17 cellular contexts compared by ENCODE assay signal in the genomic region with DNA sequence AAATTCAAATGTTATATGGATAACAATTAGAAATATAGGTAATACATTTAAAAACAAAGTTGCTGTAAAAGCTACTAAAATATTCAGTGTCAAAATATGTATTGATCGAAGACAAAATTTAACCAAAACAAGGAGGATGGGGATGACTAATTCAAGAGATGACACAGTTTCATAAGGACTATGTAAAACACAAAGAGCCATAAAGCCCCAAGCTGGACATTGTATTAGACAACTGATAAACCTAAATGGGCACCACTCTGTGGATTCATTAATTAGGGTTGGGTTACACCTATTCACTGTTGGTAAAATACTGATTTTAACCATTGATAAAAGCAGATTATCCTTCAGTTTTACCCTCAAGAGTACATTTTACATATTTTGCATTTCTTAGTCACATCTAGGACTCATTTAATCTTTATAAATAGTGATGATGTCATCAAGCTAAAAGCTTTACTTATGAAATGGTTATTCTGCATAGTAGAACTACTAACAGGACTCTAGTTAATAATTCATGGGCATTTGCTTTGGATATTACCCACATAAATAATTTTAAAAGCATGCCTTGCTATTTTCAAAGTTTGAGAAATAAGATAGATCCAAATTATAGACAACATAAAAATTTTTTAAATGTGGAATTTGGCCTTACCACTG. TPM values are rescaled to one million over a fixed set of nuclear protein-coding genes. Genes with fewer than 3 reads are reported as not detected.
DNase-seq lines count a peak whose midpoint lies in the region; FAIRE-seq and TF ChIP-seq lines count a peak whose summit lies in the region.
"Had no signal": no experiment of that assay in that cellular context is flagged by ENCODE, and none has a peak within 500 bp of the region (broad histone marks: within the 10 kb centered on the region; RNA-seq: fewer than 3 reads in every experiment).

No MANE protein-coding gene starts in this region.

- H3K9me3 ChIP-seq in SU-DHL-6 (ENCODE audit: insufficient read depth, low read length) (no peaks in the 10 kb centered on the region), neutrophil (no peaks in the 10 kb centered on the region), suprapubic skin (no peaks in the 10 kb centered on the region)

- no peak for TF ChIP-seq POLR2A in suprapubic skin (IDR thresholded peaks at IDR 0.05)

- peaks cover 4% of the 10 kb centered on the region for H3K79me2 ChIP-seq in SU-DHL-6 (ENCODE audit: insufficient read depth, low read length)

- H3K9me2 ChIP-seq in SU-DHL-6 (replicated peaks; ENCODE audit: insufficient read depth, low read length): no peaks in the 10 kb centered on the region

- H2AFZ ChIP-seq in SU-DHL-6 (ENCODE audit: low read depth, low read length, severe bottlenecking): no peak overlapping the region
- H2AFZ ChIP-seq: GM23338 had no signal

- peak; percentile 71 for FAIRE-seq in GM19239 (lab: Jason Lieb, UNC)

- H3K27me3 ChIP-seq in SU-DHL-6 (ENCODE audit: low read length): no peaks in the 10 kb centered on the region
- H3K27me3 ChIP-seq in neutrophil: no peaks in the 10 kb centered on the region
- no peaks in the 10 kb centered on the region for H3K27me3 ChIP-seq in suprapubic skin
- H3K27me3 ChIP-seq: dorsolateral prefrontal cortex had no signal

- H3F3A ChIP-seq in SU-DHL-6 (ENCODE audit: insufficient read depth): 0 out of 2 replicates have a peak, but pooled peaks cover 15% of the 10 kb centered on the region

- no peaks in the 10 kb centered on the region for H4K20me1 ChIP-seq in SU-DHL-6 (ENCODE audit: low read depth, low read length)

- H3K4me3 Mint-ChIP-seq in T-helper 2 cell treated with Interferon-gamma antibody and Interleukin-4, amounts not matched to agents 5 μg/mL and 100 μg/mL, for 36 hours: no peak overlapping the region
- H3K4me3 Mint-ChIP-seq: GM23338 had no signal

- no peaks in the 10 kb centered on the region for H3K9me3 Mint-ChIP-seq in T-helper 2 cell treated with Interferon-gamma antibody and Interleukin-4, amounts not matched to agents 5 μg/mL and 100 μg/mL, for 36 hours
- H3K9me3 Mint-ChIP-seq: GM23338 had no signal

- H3K27ac ChIP-seq in SU-DHL-6 (ENCODE audit: low read depth, low read length): peak overlapping the region; percentile 57; the same call in 1 of the 2 replicates
- H3K27ac ChIP-seq in neutrophil: peak overlapping the region; percentile 87
- no peak overlapping the region for H3K27ac ChIP-seq in suprapubic skin
- H3K27ac ChIP-seq: 22Rv1, dorsolateral prefrontal cortex had no signal

- H3K27me3 Mint-ChIP-seq in T-helper 2 cell treated with Interferon-gamma antibody and Interleukin-4, amounts not matched to agents 5 μg/mL and 100 μg/mL, for 36 hours (ENCODE audit: low read depth): no peaks in the 10 kb centered on the region

- H3K4me1 Mint-ChIP-seq in T-helper 2 cell treated with Interferon-gamma antibody and Interleukin-4, amounts not matched to agents 5 μg/mL and 100 μg/mL, for 36 hours (ENCODE audit: low read depth): peaks cover 42% of the 10 kb centered on the region

- H3K36me3 ChIP-seq in SU-DHL-6 (ENCODE audit: low read length) (peaks cover 77% of the 10 kb centered on the region), neutrophil (peaks cover 99% of the 10 kb centered on the region), suprapubic skin (peaks cover 91% of the 10 kb centered on the region)

- no peak for TF ChIP-seq EP300 in suprapubic skin (IDR thresholded peaks at IDR 0.05)

- TF ChIP-seq CTCF in SU-DHL-6 (IDR thresholded peaks at IDR 0.05; ENCODE audit: insufficient read depth, low read length, poor library complexity, severe bottlenecking): no peak
- no peak for TF ChIP-seq CTCF in neutrophil (IDR thresholded peaks at IDR 0.05)
- no peak for TF ChIP-seq CTCF in suprapubic skin (IDR thresholded peaks at IDR 0.05)

- H3K9ac ChIP-seq in SU-DHL-6 (ENCODE audit: low read length): no peak overlapping the region

- H3K4me3 ChIP-seq in SU-DHL-6 (ENCODE audit: insufficient read depth, low read length, poor library complexity, severe bottlenecking) (no peak overlapping the region), neutrophil (ENCODE audit: low read depth in 1 of 2, low read length in 1 of 2) (no peak overlapping the region), suprapubic skin (no peak overlapping the region)
- H3K4me3 ChIP-seq: dorsolateral prefrontal cortex, GM23338 had no signal

- peaks cover 73% of the 10 kb centered on the region for H3K36me3 Mint-ChIP-seq in T-helper 2 cell treated with Interferon-gamma antibody and Interleukin-4, amounts not matched to agents 5 μg/mL and 100 μg/mL, for 36 hours (ENCODE audit: low read depth)

- no peak overlapping the region for H3K4me2 ChIP-seq in SU-DHL-6 (ENCODE audit: low read depth, low read length, poor library complexity, severe bottlenecking)
- H3K4me2 ChIP-seq: GM23338 had no signal

- DNase-seq in T-helper 2 cell treated with Interferon-gamma antibody and Interleukin-4, amounts not matched to agents 5 μg/mL and 100 μg/mL, for 36 hours (ENCODE audit: low spot score): no peak
- DNase-seq in T-helper 2 cell: no peak
- DNase-seq in GM19239 (ENCODE audit: insufficient read length, low spot score): no peak
- no peak for DNase-seq in NAMALWA (ENCODE audit: low spot score)
- no peak for DNase-seq in suprapubic skin (ENCODE audit: low spot score in 2 of 2)
- DNase-seq in SW 1271 (lab: John Stamatoyannopoulos, UW): no peak
- DNase-seq: activated CD4-positive, alpha-beta T cell treated with anti-CD3 and anti-CD28 coated beads for 4 hours; dorsolateral prefrontal cortex; hippocampal formation; KG1; left colon; NCI-H2227 treated with DMSO at 0.1 percent for 48 hours; stimulated activated CD8-positive, alpha-beta memory T cell treated with anti-CD3 and anti-CD28 coated beads, Interleukin-4, amount 100 ng/mL, for 48 hours had no signal

- H3K4me1 ChIP-seq in neutrophil (ENCODE audit: control insufficient read depth in 1 of 2, insufficient read depth in 1 of 2, low read depth in 1 of 2, low read length in 1 of 2) (peaks cover 58 to 61% of the 10 kb centered on the region in 2 experiments), suprapubic skin (no peaks in the 10 kb centered on the region)

- 89% methylated on average over 1 of the region's 1 CpG for WGBS in suprapubic skin

- H3K27ac Mint-ChIP-seq in T-helper 2 cell treated with Interferon-gamma antibody and Interleukin-4, amounts not matched to agents 5 μg/mL and 100 μg/mL, for 36 hours: peak overlapping the region; percentile 73
- H3K27ac Mint-ChIP-seq: GM23338 had no signal

RNA-seq across cellular contexts. Expression of a gene that starts 13.7 kb away (rescaled TPM):
- total RNA-seq in suprapubic skin: 100 to 1,000 TPM in 1 of 4 donors, 10 to 100 TPM in 3; 64.4 to 147 (median 82.1) TPM

RNA-seq across cellular contexts. Expression of a gene that starts 58.1 kb away (rescaled TPM):
- 10 to 100 TPM; 33.0 to 38.0 (median 33.9) TPM for total RNA-seq in suprapubic skin
